In the genomic region with DNA sequence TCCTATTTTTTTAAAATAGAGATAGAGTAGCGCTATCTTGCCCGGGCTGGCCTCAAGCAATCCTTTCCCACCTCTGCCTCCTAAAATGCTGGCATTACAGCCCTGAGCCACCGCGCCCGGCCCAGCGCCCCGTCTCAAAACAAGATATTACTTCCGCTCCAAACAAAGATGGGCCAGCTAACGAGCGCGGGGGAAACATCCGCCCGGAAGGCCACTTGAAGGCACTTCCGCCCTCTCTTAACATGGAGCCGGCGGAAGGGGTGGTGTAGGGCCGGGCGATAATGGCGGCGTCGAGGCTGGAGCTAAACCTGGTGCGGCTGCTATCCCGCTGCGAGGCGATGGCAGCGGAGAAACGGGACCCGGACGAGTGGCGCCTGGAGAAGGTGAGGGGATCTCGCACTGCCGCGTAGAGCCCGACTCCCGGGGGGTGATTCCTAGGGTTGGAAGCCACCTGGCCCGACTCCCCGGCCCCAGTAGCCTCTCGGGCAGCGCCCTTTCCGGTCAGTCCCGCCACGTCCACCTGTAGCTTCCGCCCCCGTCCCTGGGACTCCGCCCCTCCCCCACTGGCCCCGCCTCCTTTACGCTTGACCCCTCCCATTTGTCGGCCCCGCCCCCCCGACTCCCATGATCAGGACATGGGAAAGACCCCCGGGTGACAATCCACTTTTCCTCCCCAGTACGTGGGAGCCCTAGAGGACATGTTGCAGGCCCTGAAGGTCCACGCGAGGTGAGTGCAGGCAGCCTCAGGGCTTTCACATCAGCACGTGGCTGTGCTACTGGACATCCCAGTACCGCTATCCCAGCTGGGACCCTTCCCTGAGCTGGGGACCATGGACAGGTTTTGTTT, we compare ENCODE assay signal across 8 cellular contexts. TPM values are rescaled to one million over a fixed set of nuclear protein-coding genes. Genes with fewer than 3 reads are reported as not detected.
DNase-seq lines count a peak whose midpoint lies in the region; ATAC-seq lines count a peak whose summit lies in the region.

A gene with protein sequence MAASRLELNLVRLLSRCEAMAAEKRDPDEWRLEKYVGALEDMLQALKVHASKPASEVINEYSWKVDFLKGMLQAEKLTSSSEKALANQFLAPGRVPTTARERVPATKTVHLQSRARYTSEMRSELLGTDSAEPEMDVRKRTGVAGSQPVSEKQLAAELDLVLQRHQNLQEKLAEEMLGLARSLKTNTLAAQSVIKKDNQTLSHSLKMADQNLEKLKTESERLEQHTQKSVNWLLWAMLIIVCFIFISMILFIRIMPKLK (plus strand): TSS at position 233 of the 847 bp plus-strand sequence. CDS start 49 bp downstream, at position 282.

- peak within 1 kb of the TSS; percentile 76 for H3K4me3 Mint-ChIP-seq in activated CD4-positive, alpha-beta T cell treated with anti-CD3 and anti-CD28 coated beads, Interleukin-2, amount 10 ng/mL, durations not matched to agents 7 days and 5 days

- no peaks in the 10 kb centered on the region for H3K27me3 Mint-ChIP-seq in activated CD4-positive, alpha-beta T cell treated with anti-CD3 and anti-CD28 coated beads, Interleukin-2, amount 10 ng/mL, durations not matched to agents 7 days and 5 days

- CTCF ChIA-PET in activated CD4-positive, alpha-beta T cell treated with anti-CD3 and anti-CD28 coated beads, Interleukin-2, amount 10 ng/mL, durations not matched to agents 7 days and 5 days (lab: Charles Lee), result interaction anchor here (0.6 to 1.7 kb wide), 10 partner anchors 10 to 1145 kb away, joined by 3 to 5 read pairs (median 4); a partner anchor contains a TSS

- H3K27ac Mint-ChIP-seq in activated CD4-positive, alpha-beta T cell treated with anti-CD3 and anti-CD28 coated beads, Interleukin-2, amount 10 ng/mL, durations not matched to agents 7 days and 5 days, result peak within 1 kb of the TSS; percentile 98

- H3K4me1 Mint-ChIP-seq in activated CD4-positive, alpha-beta T cell treated with anti-CD3 and anti-CD28 coated beads, Interleukin-2, amount 10 ng/mL, durations not matched to agents 7 days and 5 days, result peaks cover 21% of the 10 kb centered on the region

- H3K9me3 Mint-ChIP-seq in activated CD4-positive, alpha-beta T cell treated with anti-CD3 and anti-CD28 coated beads, Interleukin-2, amount 10 ng/mL, durations not matched to agents 7 days and 5 days, result no peaks in the 10 kb centered on the region

- DNase-seq in AG08395 (ENCODE audit: low spot score) (peak; percentile 93), NCI-H526 treated with DMSO at 0.1 percent for 48 hours (lab: John Stamatoyannopoulos, UW) (peak; percentile 51), dedifferentiated amniotic fluid mesenchymal stem cell (ENCODE audit: extremely low spot score) (peak; percentile 86), left kidney (ENCODE audit: low read depth, low spot score) (peak; percentile 98)
- DNase-seq in activated CD4-positive, alpha-beta T cell treated with anti-CD3 and anti-CD28 coated beads, Interleukin-2, amount 10 ng/mL, durations not matched to agents 7 days and 5 days, result peak; percentile 93
- DNase-seq in stimulated activated CD4-positive, alpha-beta T cell treated with anti-CD3 and anti-CD28 coated beads, Interleukin-2, amount 100 ng/mL, for 24 hours, result peak; percentile 86 to 87

- H3K36me3 Mint-ChIP-seq in activated CD4-positive, alpha-beta T cell treated with anti-CD3 and anti-CD28 coated beads, Interleukin-2, amount 10 ng/mL, durations not matched to agents 7 days and 5 days (ENCODE audit: low read depth), result peaks cover 36% of the 10 kb centered on the region

- ATAC-seq in GM19023 (IDR thresholded peaks at IDR 0.05; ENCODE audit: unreplicated experiment), result peak; percentile 82
- ATAC-seq in HG03442 (IDR thresholded peaks at IDR 0.05; ENCODE audit: unreplicated experiment), result peak; percentile 75

- POLR2A ChIA-PET in activated CD4-positive, alpha-beta T cell treated with anti-CD3 and anti-CD28 coated beads, Interleukin-2, amount 10 ng/mL, durations not matched to agents 7 days and 5 days (lab: Charles Lee), result interaction anchor here (1.1 to 1.4 kb wide), 3 partner anchors 11 to 138 kb away, joined by 3 to 5 read pairs (median 3); a partner anchor contains a TSS

RNA-seq across cellular contexts. Expression of the gene that starts here (rescaled TPM):
- total RNA-seq in activated CD4-positive, alpha-beta T cell treated with anti-CD3 and anti-CD28 coated beads, Interleukin-2, amount 10 ng/mL, durations not matched to agents 7 days and 5 days, result 10 to 100 TPM; 23.3 to 24.7 TPM

Comparison
In these comparisons a context has a peak if more than half of its experiments do, and no peak if none do; other contexts are left out.
1. Peak in every context shown above with its lines: DNase-seq and ATAC-seq.